ENCODE assay signal across 32 cellular contexts in the genomic region with DNA sequence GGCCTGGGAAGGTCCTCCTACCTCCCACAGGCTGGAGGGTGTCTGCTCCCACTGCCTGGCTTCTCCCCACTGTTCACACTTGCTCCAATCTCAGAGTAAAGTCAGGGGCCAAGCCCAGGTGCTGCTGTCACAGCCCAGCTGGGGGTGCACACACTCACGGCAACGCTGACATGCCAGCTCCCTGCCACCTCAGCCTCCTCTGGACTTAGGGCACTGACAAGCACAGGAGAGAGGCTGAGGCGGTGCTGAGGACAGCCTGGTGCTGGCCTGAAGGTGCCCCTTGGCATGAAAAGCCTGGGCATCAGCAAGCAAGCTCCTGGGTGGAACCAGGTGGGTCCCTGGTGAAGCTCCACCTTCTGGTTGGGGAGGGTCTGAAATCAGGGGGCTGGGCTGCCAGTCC. TPM values are rescaled to one million over a fixed set of nuclear protein-coding genes. Genes with fewer than 3 reads are reported as not detected.
"Had no signal": no experiment of that assay in that cellular context is flagged by ENCODE, and none has a peak within 500 bp of the region (broad histone marks: within the 10 kb centered on the region; RNA-seq: fewer than 3 reads in every experiment).

No MANE protein-coding gene starts in this region.

- H3K27ac Mint-ChIP-seq: activated B cell treated with CpG ODN at 0.5 μM for 24 hours; activated CD4-positive, alpha-beta memory T cell treated with anti-CD3 and anti-CD28 coated beads for 36 hours; activated CD8-positive, alpha-beta memory T cell treated with anti-CD3 and anti-CD28 coated beads, Interleukin-2, amount 10 ng/mL, durations not matched to agents 7 days and 5 days; activated CD8-positive, alpha-beta T cell treated with anti-CD3 and anti-CD28 coated beads, Interleukin-2, amount 10 ng/mL, durations not matched to agents 7 days and 5 days; activated naive CD4-positive, alpha-beta T cell treated with anti-CD3 and anti-CD28 coated beads, Interleukin-2, amount 10 ng/mL, durations not matched to agents 7 days and 5 days; activated naive CD4-positive, alpha-beta T cell treated with anti-CD3 and anti-CD28 coated beads, Interleukin-2, amount 50 U/mL, for 72 hours; activated naive CD8-positive, alpha-beta T cell treated with anti-CD3 and anti-CD28 coated beads, Interleukin-2, amount 10 ng/mL, durations not matched to agents 7 days and 5 days; activated T-cell treated with anti-CD3 and anti-CD28 coated beads, Interleukin-2, amount 50 U/mL, for 24 hours; activated T-cell treated with anti-CD3 and anti-CD28 coated beads, Interleukin-2, amount 50 U/mL, for 72 hours; effector memory CD8-positive, alpha-beta T cell; T-helper 17 cell; T-helper 2 cell treated with Interferon-gamma antibody and Interleukin-4, amounts not matched to agents 5 μg/mL and 100 μg/mL, for 36 hours had no signal

- H3K4me1 Mint-ChIP-seq: activated B cell treated with CpG ODN at 0.5 μM for 24 hours; activated CD8-positive, alpha-beta memory T cell treated with anti-CD3 and anti-CD28 coated beads, Interleukin-2, amount 10 ng/mL, durations not matched to agents 7 days and 5 days; activated naive CD4-positive, alpha-beta T cell treated with anti-CD3 and anti-CD28 coated beads, Interleukin-2, amount 10 ng/mL, durations not matched to agents 7 days and 5 days; activated naive CD8-positive, alpha-beta T cell treated with anti-CD3 and anti-CD28 coated beads, Interleukin-2, amount 10 ng/mL, durations not matched to agents 7 days and 5 days; T-helper 17 cell had no signal

- H3K36me3 ChIP-seq: esophagus muscularis mucosa, gastrocnemius medialis, WERI-Rb-1 had no signal

- H3K4me3 Mint-ChIP-seq: activated B cell treated with CpG ODN at 0.5 μM for 24 hours; activated CD4-positive, alpha-beta memory T cell treated with anti-CD3 and anti-CD28 coated beads for 36 hours; activated CD8-positive, alpha-beta memory T cell treated with anti-CD3 and anti-CD28 coated beads, Interleukin-2, amount 10 ng/mL, durations not matched to agents 7 days and 5 days; activated CD8-positive, alpha-beta T cell treated with anti-CD3 and anti-CD28 coated beads, Interleukin-2, amount 10 ng/mL, durations not matched to agents 7 days and 5 days; activated naive CD4-positive, alpha-beta T cell treated with anti-CD3 and anti-CD28 coated beads, Interleukin-2, amount 10 ng/mL, durations not matched to agents 7 days and 5 days; activated naive CD8-positive, alpha-beta T cell treated with anti-CD3 and anti-CD28 coated beads, Interleukin-2, amount 10 ng/mL, durations not matched to agents 7 days and 5 days; activated T-cell treated with anti-CD3 and anti-CD28 coated beads, Interleukin-2, amount 50 U/mL, for 24 hours; activated T-cell treated with anti-CD3 and anti-CD28 coated beads, Interleukin-2, amount 50 U/mL, for 72 hours; effector memory CD8-positive, alpha-beta T cell; T-helper 17 cell; T-helper 2 cell treated with Interferon-gamma antibody and Interleukin-4, amounts not matched to agents 5 μg/mL and 100 μg/mL, for 36 hours had no signal

- H3K27me3 Mint-ChIP-seq: activated B cell treated with CpG ODN at 0.5 μM for 24 hours; activated CD4-positive, alpha-beta memory T cell treated with anti-CD3 and anti-CD28 coated beads for 36 hours; activated CD8-positive, alpha-beta memory T cell treated with anti-CD3 and anti-CD28 coated beads, Interleukin-2, amount 10 ng/mL, durations not matched to agents 7 days and 5 days; activated naive CD4-positive, alpha-beta T cell treated with anti-CD3 and anti-CD28 coated beads, Interleukin-2, amount 10 ng/mL, durations not matched to agents 7 days and 5 days; activated naive CD8-positive, alpha-beta T cell treated with anti-CD3 and anti-CD28 coated beads, Interleukin-2, amount 10 ng/mL, durations not matched to agents 7 days and 5 days; activated T-cell treated with anti-CD3 and anti-CD28 coated beads, Interleukin-2, amount 50 U/mL, for 24 hours; effector memory CD8-positive, alpha-beta T cell; T-helper 17 cell had no signal

- H3K36me3 Mint-ChIP-seq: activated CD4-positive, alpha-beta memory T cell treated with anti-CD3 and anti-CD28 coated beads for 36 hours; activated CD8-positive, alpha-beta memory T cell treated with anti-CD3 and anti-CD28 coated beads, Interleukin-2, amount 10 ng/mL, durations not matched to agents 7 days and 5 days; activated naive CD4-positive, alpha-beta T cell treated with anti-CD3 and anti-CD28 coated beads, Interleukin-2, amount 10 ng/mL, durations not matched to agents 7 days and 5 days; activated naive CD4-positive, alpha-beta T cell treated with anti-CD3 and anti-CD28 coated beads, Interleukin-2, amount 50 U/mL, for 72 hours; activated naive CD8-positive, alpha-beta T cell treated with anti-CD3 and anti-CD28 coated beads, Interleukin-2, amount 10 ng/mL, durations not matched to agents 7 days and 5 days had no signal

- H3K27ac ChIP-seq: body of pancreas, esophagus muscularis mucosa, foreskin keratinocyte, gastrocnemius medialis, WERI-Rb-1 had no signal

- H3K4me1 ChIP-seq: body of pancreas, esophagus muscularis mucosa, foreskin keratinocyte, gastrocnemius medialis had no signal

- H3K4me3 ChIP-seq: body of pancreas, esophagus muscularis mucosa, gastrocnemius medialis had no signal

- H3K9me3 ChIP-seq: body of pancreas, gastrocnemius medialis had no signal

- ATAC-seq: activated CD4-positive, CD25-positive, alpha-beta regulatory T cell treated with anti-CD3 and anti-CD28 coated beads, Interleukin-2, amount 50 U/mL, for 24 hours; activated CD8-positive, alpha-beta memory T cell treated with anti-CD3 and anti-CD28 coated beads, Interleukin-2, amount 10 ng/mL, durations not matched to agents 7 days and 5 days; activated CD8-positive, alpha-beta T cell treated with anti-CD3 and anti-CD28 coated beads, Interleukin-2, amount 10 ng/mL, durations not matched to agents 7 days and 5 days; activated naive CD4-positive, alpha-beta T cell treated with anti-CD3 and anti-CD28 coated beads, Interleukin-2, amount 50 U/mL, for 72 hours; activated T-cell treated with anti-CD3 and anti-CD28 coated beads, Interleukin-2, amount 50 U/mL, for 72 hours; body of pancreas; effector memory CD8-positive, alpha-beta T cell; foreskin keratinocyte; gastrocnemius medialis; T-helper 17 cell had no signal

- H3K27me3 ChIP-seq: body of pancreas, esophagus muscularis mucosa, foreskin keratinocyte, gastrocnemius medialis had no signal

- FAIRE-seq: colon had no signal

- DNase-seq: activated B cell treated with CpG ODN at 0.5 μM for 24 hours; activated CD4-positive, alpha-beta memory T cell treated with anti-CD3 and anti-CD28 coated beads for 36 hours; activated CD4-positive, alpha-beta T cell treated with anti-CD3 and anti-CD28 coated beads for 48 hours; activated CD8-positive, alpha-beta memory T cell treated with anti-CD3 and anti-CD28 coated beads, Interleukin-2, amount 10 ng/mL, durations not matched to agents 7 days and 5 days; activated CD8-positive, alpha-beta memory T cell treated with anti-CD3 and anti-CD28 coated beads, Interleukin-2, amount 50 U/mL, for 4 hours; activated CD8-positive, alpha-beta T cell treated with anti-CD3 and anti-CD28 coated beads, Interleukin-2, amount 10 ng/mL, durations not matched to agents 7 days and 5 days; activated gamma-delta T cell; activated naive CD4-positive, alpha-beta T cell; activated naive CD4-positive, alpha-beta T cell treated with anti-CD3 and anti-CD28 coated beads, Interleukin-2, amount 10 ng/mL, durations not matched to agents 7 days and 5 days; activated naive CD8-positive, alpha-beta T cell treated with anti-CD3 and anti-CD28 coated beads, Interleukin-2, amount 10 ng/mL, durations not matched to agents 7 days and 5 days; activated T-cell treated with anti-CD3 and anti-CD28 coated beads for 4 hours; activated T-cell treated with anti-CD3 and anti-CD28 coated beads, Interleukin-2, amount 50 U/mL, for 24 hours; activated T-cell treated with anti-CD3 and anti-CD28 coated beads, Interleukin-2, amount 50 U/mL, for 72 hours; body of pancreas; central memory CD4-positive, alpha-beta T cell; cortex of kidney; dermis blood vessel endothelial cell; effector CD4-positive, alpha-beta T cell; effector memory CD8-positive, alpha-beta T cell; erythroblast; foreskin keratinocyte; gastrocnemius medialis; T-helper 1 cell; T-helper 17 cell; T1000; WERI-Rb-1 had no signal

RNA-seq across cellular contexts. Expression of a gene that starts 53.0 kb away (rescaled TPM):
- total RNA-seq: activated CD4-positive, alpha-beta memory T cell treated with anti-CD3 and anti-CD28 coated beads for 36 hours; activated CD8-positive, alpha-beta memory T cell treated with anti-CD3 and anti-CD28 coated beads for 36 hours; activated CD8-positive, alpha-beta memory T cell treated with anti-CD3 and anti-CD28 coated beads, Interleukin-2, amount 10 ng/mL, durations not matched to agents 7 days and 5 days; activated CD8-positive, alpha-beta T cell treated with anti-CD3 and anti-CD28 coated beads, Interleukin-2, amount 10 ng/mL, durations not matched to agents 7 days and 5 days; activated naive CD4-positive, alpha-beta T cell treated with anti-CD3 and anti-CD28 coated beads, Interleukin-2, amount 50 U/mL, for 72 hours; activated naive CD8-positive, alpha-beta T cell treated with anti-CD3 and anti-CD28 coated beads, Interleukin-2, amount 10 ng/mL, durations not matched to agents 7 days and 5 days; activated T-cell treated with anti-CD3 and anti-CD28 coated beads, Interleukin-2, amount 50 U/mL, for 72 hours; dermis blood vessel endothelial cell; T-helper 17 cell had no signal
- polyA plus RNA-seq: foreskin keratinocyte had no signal
